ENCODE assay signal across 20 cellular contexts in genomic region chr6:109702797-109703196, GRCh38. TPM values are rescaled to one million over a fixed set of nuclear protein-coding genes. Genes with fewer than 3 reads are reported as not detected.
DNase-seq lines count a peak whose midpoint lies in the region; ATAC-seq, FAIRE-seq and TF ChIP-seq lines count a peak whose summit lies in the region.
"Had no signal": no experiment of that assay in that cellular context is flagged by ENCODE, and none has a peak within 500 bp of the region (broad histone marks: within the 10 kb centered on the region; RNA-seq: fewer than 3 reads in every experiment).

No MANE protein-coding gene starts in this region.

- H3K9me3 Mint-ChIP-seq in activated T-cell treated with anti-CD3 and anti-CD28 coated beads, Interleukin-2, amount 50 U/mL, for 72 hours, result no peaks in the 10 kb centered on the region
- H3K9me3 Mint-ChIP-seq in activated T-cell treated with anti-CD3 and anti-CD28 coated beads, Interleukin-2, amount 50 U/mL, for 4 hours, result no peaks in the 10 kb centered on the region
- H3K9me3 Mint-ChIP-seq in effector memory CD8-positive, alpha-beta T cell, result no peaks in the 10 kb centered on the region
- H3K9me3 Mint-ChIP-seq in stimulated activated naive B cell treated with anti-CD40 and anti-IgM and Interleukin-4, amounts not matched to agents 10 μg/mL and 1 μg/mL and 100 μg/mL, for 72 hours, result no peaks in the 10 kb centered on the region
- H3K9me3 Mint-ChIP-seq: activated T-helper 1 cell treated with anti-CD3 and anti-CD28 coated beads, Interleukin-12 subunit alpha, Interleukin-12 subunit beta, Interleukin-2, Interleukin-4 antibody, amounts not matched to agents 30 ng/mL and 10 ng/mL and 1 ng/mL, durations not matched to agents 14 hours and 24 hours and 36 hours had no signal

- no peak overlapping the region for H3K4me3 ChIP-seq in kidney (ENCODE audit: low read length in 2 of 2)
- H3K4me3 ChIP-seq: A549, HAP-1, right atrium auricular region had no signal

- H3K36me3 ChIP-seq in kidney (ENCODE audit: control insufficient read depth in 1 of 2, insufficient read depth in 2 of 2, low read length in 2 of 2), result no peaks in the 10 kb centered on the region
- H3K36me3 ChIP-seq: HAP-1, right atrium auricular region had no signal

- no peak for ATAC-seq in activated T-cell treated with anti-CD3 and anti-CD28 coated beads, Interleukin-2, amount 50 U/mL, for 72 hours (replicated peaks in 1 of 2)
- ATAC-seq in activated T-cell treated with anti-CD3 and anti-CD28 coated beads, Interleukin-2, amount 50 U/mL, for 4 hours, result no peak
- no peak for ATAC-seq in effector memory CD8-positive, alpha-beta T cell (replicated peaks)
- no peak for ATAC-seq in stimulated activated naive B cell treated with anti-CD40 and anti-IgM and Interleukin-4, amounts not matched to agents 10 μg/mL and 1 μg/mL and 100 μg/mL, for 72 hours (replicated peaks)
- no peak for ATAC-seq in left lobe of liver
- ATAC-seq: A549 had no signal

- FAIRE-seq in kidney (lab: Jason Lieb, UNC), result no peak
- FAIRE-seq: A549, astrocyte, D721Med had no signal

- TF ChIP-seq CTCF in kidney (IDR thresholded peaks at IDR 0.05; ENCODE audit: borderline replicate concordance, extremely low read depth, insufficient read depth), result no peak

- H3K27ac ChIP-seq in kidney (ENCODE audit: low read depth in 2 of 2, low read length in 2 of 2), result no peak overlapping the region
- H3K27ac ChIP-seq: A549, right atrium auricular region, RWPE1 had no signal

- H3K4me1 Mint-ChIP-seq in activated T-cell treated with anti-CD3 and anti-CD28 coated beads, Interleukin-2, amount 50 U/mL, for 72 hours (ENCODE audit: low read depth), result peaks cover 11% of the 10 kb centered on the region
- H3K4me1 Mint-ChIP-seq in activated T-cell treated with anti-CD3 and anti-CD28 coated beads, Interleukin-2, amount 50 U/mL, for 4 hours (ENCODE audit: low read depth), result peaks cover 16% of the 10 kb centered on the region
- peaks cover 14 to 31% of the 10 kb centered on the region in 2 donors for H3K4me1 Mint-ChIP-seq in effector memory CD8-positive, alpha-beta T cell (ENCODE audit: low read depth in 2 of 2)
- peaks cover 36 to 62% of the 10 kb centered on the region in 2 donors for H3K4me1 Mint-ChIP-seq in stimulated activated naive B cell treated with anti-CD40 and anti-IgM and Interleukin-4, amounts not matched to agents 10 μg/mL and 1 μg/mL and 100 μg/mL, for 72 hours

- H3K4me1 ChIP-seq in kidney (ENCODE audit: control insufficient read depth in 1 of 2, insufficient read depth in 1 of 2, low read depth in 1 of 2, low read length in 2 of 2), result no peaks in the 10 kb centered on the region
- H3K4me1 ChIP-seq: A549, right atrium auricular region had no signal

- H3K27ac Mint-ChIP-seq in activated T-cell treated with anti-CD3 and anti-CD28 coated beads, Interleukin-2, amount 50 U/mL, for 72 hours, result peak overlapping the region; percentile 13
- H3K27ac Mint-ChIP-seq in effector memory CD8-positive, alpha-beta T cell, result peak overlapping the region; percentile 5 to 63
- peak overlapping the region; percentile 74 for H3K27ac Mint-ChIP-seq in stimulated activated naive B cell treated with anti-CD40 and anti-IgM and Interleukin-4, amounts not matched to agents 10 μg/mL and 1 μg/mL and 100 μg/mL, for 72 hours
- H3K27ac Mint-ChIP-seq: activated naive CD8-positive, alpha-beta T cell; activated T-helper 1 cell treated with anti-CD3 and anti-CD28 coated beads, Interleukin-12 subunit alpha, Interleukin-12 subunit beta, Interleukin-2, Interleukin-4 antibody, amounts not matched to agents 30 ng/mL and 10 ng/mL and 1 ng/mL, durations not matched to agents 14 hours and 24 hours and 36 hours had no signal

- intact Hi-C loops in kidney (cut with DNase I), result loop anchor here (10.0 kb wide), 1 partner anchor 332 kb away; no protein-coding TSS in a partner anchor

- no peaks in the 10 kb centered on the region for H3K36me3 Mint-ChIP-seq in activated T-cell treated with anti-CD3 and anti-CD28 coated beads, Interleukin-2, amount 50 U/mL, for 72 hours (ENCODE audit: insufficient read depth in 2 of 2)
- no peaks in the 10 kb centered on the region for H3K36me3 Mint-ChIP-seq in activated T-cell treated with anti-CD3 and anti-CD28 coated beads, Interleukin-2, amount 50 U/mL, for 4 hours (ENCODE audit: insufficient read depth)
- H3K36me3 Mint-ChIP-seq in effector memory CD8-positive, alpha-beta T cell (ENCODE audit: insufficient read depth), result no peaks in the 10 kb centered on the region
- H3K36me3 Mint-ChIP-seq in stimulated activated naive B cell treated with anti-CD40 and anti-IgM and Interleukin-4, amounts not matched to agents 10 μg/mL and 1 μg/mL and 100 μg/mL, for 72 hours, result peaks cover 0 to 2% of the 10 kb centered on the region in 2 donors
- H3K36me3 Mint-ChIP-seq: activated naive CD8-positive, alpha-beta T cell had no signal

- no peak overlapping the region for H3K4me3 Mint-ChIP-seq in activated T-cell treated with anti-CD3 and anti-CD28 coated beads, Interleukin-2, amount 50 U/mL, for 72 hours
- H3K4me3 Mint-ChIP-seq in activated T-cell treated with anti-CD3 and anti-CD28 coated beads, Interleukin-2, amount 50 U/mL, for 4 hours, result no peak overlapping the region
- H3K4me3 Mint-ChIP-seq in effector memory CD8-positive, alpha-beta T cell, result no peak overlapping the region
- peak overlapping the region in 1 of 2 donors; percentile 40 for H3K4me3 Mint-ChIP-seq in stimulated activated naive B cell treated with anti-CD40 and anti-IgM and Interleukin-4, amounts not matched to agents 10 μg/mL and 1 μg/mL and 100 μg/mL, for 72 hours
- H3K4me3 Mint-ChIP-seq: activated naive CD8-positive, alpha-beta T cell; activated T-helper 1 cell treated with anti-CD3 and anti-CD28 coated beads, Interleukin-12 subunit alpha, Interleukin-12 subunit beta, Interleukin-2, Interleukin-4 antibody, amounts not matched to agents 30 ng/mL and 10 ng/mL and 1 ng/mL, durations not matched to agents 14 hours and 24 hours and 36 hours had no signal

- no peaks in the 10 kb centered on the region for H3K9me3 ChIP-seq in kidney (ENCODE audit: control insufficient read depth in 1 of 2, low read length in 2 of 2)
- H3K9me3 ChIP-seq: A549, HAP-1, right atrium auricular region had no signal

- H3K9ac ChIP-seq in kidney (ENCODE audit: low read length in 2 of 2), result no peak overlapping the region

- no peaks in the 10 kb centered on the region for H3K27me3 Mint-ChIP-seq in activated T-cell treated with anti-CD3 and anti-CD28 coated beads, Interleukin-2, amount 50 U/mL, for 72 hours (ENCODE audit: low read depth)
- no peaks in the 10 kb centered on the region for H3K27me3 Mint-ChIP-seq in activated T-cell treated with anti-CD3 and anti-CD28 coated beads, Interleukin-2, amount 50 U/mL, for 4 hours (ENCODE audit: low read depth)
- H3K27me3 Mint-ChIP-seq in effector memory CD8-positive, alpha-beta T cell, result no peaks in the 10 kb centered on the region
- no peaks in the 10 kb centered on the region for H3K27me3 Mint-ChIP-seq in stimulated activated naive B cell treated with anti-CD40 and anti-IgM and Interleukin-4, amounts not matched to agents 10 μg/mL and 1 μg/mL and 100 μg/mL, for 72 hours
- H3K27me3 Mint-ChIP-seq: activated naive CD8-positive, alpha-beta T cell had no signal

- DNase-seq in activated T-cell treated with anti-CD3 and anti-CD28 coated beads, Interleukin-2, amount 50 U/mL, for 72 hours, result no peak
- DNase-seq in activated T-cell treated with anti-CD3 and anti-CD28 coated beads, Interleukin-2, amount 50 U/mL, for 4 hours, result no peak
- DNase-seq in MV-4-11 (lab: John Stamatoyannopoulos, UW) (peak; percentile 85), left lobe of liver (ENCODE audit: low spot score) (no peak), kidney (no peak), GOT3 (lab: John Stamatoyannopoulos, UW) (no peak)
- no peak for DNase-seq in effector memory CD8-positive, alpha-beta T cell
- DNase-seq in stimulated activated naive B cell treated with anti-CD40 and anti-IgM and Interleukin-4, amounts not matched to agents 10 μg/mL and 1 μg/mL and 100 μg/mL, for 72 hours, result no peak
- DNase-seq: activated CD4-positive, alpha-beta T cell treated with anti-CD3 and anti-CD28 coated beads for 48 hours; NCI-H146; NCI-H510A treated with DMSO at 0.1 percent for 48 hours; occipital lobe had no signal

RNA-seq across cellular contexts. Expression of gene FIG4, which starts 11.7 kb away (rescaled TPM):
- total RNA-seq in activated T-cell treated with anti-CD3 and anti-CD28 coated beads, Interleukin-2, amount 50 U/mL, for 72 hours, result 10 to 100 TPM; 15.0 to 21.0 TPM
- 1 to 10 TPM; 5.4 to 6.4 (median 5.9) TPM for total RNA-seq in activated T-cell treated with anti-CD3 and anti-CD28 coated beads, Interleukin-2, amount 50 U/mL, for 4 hours
- total RNA-seq in left lobe of liver (4.6 TPM), kidney (17.8 TPM)
- polyA plus RNA-seq in kidney (ENCODE audit: insufficient read depth, low read depth, low replicate concordance), result 13.1 TPM

RNA-seq across cellular contexts. Expression of gene AK9, which starts 11.8 kb away (rescaled TPM):
- 10 to 100 TPM in 1 of 2 donors, 1 to 10 TPM in 1; 6.4 to 11.5 TPM for total RNA-seq in activated T-cell treated with anti-CD3 and anti-CD28 coated beads, Interleukin-2, amount 50 U/mL, for 72 hours
- total RNA-seq in activated T-cell treated with anti-CD3 and anti-CD28 coated beads, Interleukin-2, amount 50 U/mL, for 4 hours, result 1 to 10 TPM; 2.0 to 2.5 (median 2.1) TPM
- total RNA-seq in left lobe of liver (1.6 TPM), kidney (10.9 TPM)
- 4.6 TPM for polyA plus RNA-seq in kidney (ENCODE audit: insufficient read depth, low read depth, low replicate concordance)

Comparison
In these comparisons a context has a peak if more than half of its experiments do, and no peak if none do; other contexts are left out.
1. H3K27ac Mint-ChIP-seq: peak in every context shown above with its lines; median percentile 74 in stimulated activated naive B cell treated with anti-CD40 and anti-IgM and Interleukin-4, amounts not matched to agents 10 μg/mL and 1 μg/mL and 100 μg/mL, for 72 hours; 34 in effector memory CD8-positive, alpha-beta T cell; 13 in activated T-cell treated with anti-CD3 and anti-CD28 coated beads, Interleukin-2, amount 50 U/mL, for 72 hours.